In genomic region chr12:77133566-77133965, GRCh38 we compare ENCODE assay signal across 9 cellular contexts.
DNase-seq lines count a peak whose midpoint lies in the region; ATAC-seq and TF ChIP-seq lines count a peak whose summit lies in the region.
"Had no signal": no experiment of that assay in that cellular context is flagged by ENCODE, and none has a peak within 500 bp of the region (broad histone marks: within the 10 kb centered on the region; RNA-seq: fewer than 3 reads in every experiment).

No MANE protein-coding gene starts in this region.

- no peak overlapping the region for H3K27ac Mint-ChIP-seq in activated CD8-positive, alpha-beta T cell treated with anti-CD3 and anti-CD28 coated beads for 36 hours

- POLR2A ChIA-PET in activated CD8-positive, alpha-beta T cell treated with anti-CD3 and anti-CD28 coated beads for 36 hours (lab: Charles Lee), result no interaction called here

- no peaks in the 10 kb centered on the region for H3K36me3 Mint-ChIP-seq in activated CD8-positive, alpha-beta T cell treated with anti-CD3 and anti-CD28 coated beads for 36 hours (ENCODE audit: low read depth)

- no peak overlapping the region for H3K4me3 Mint-ChIP-seq in activated CD8-positive, alpha-beta T cell treated with anti-CD3 and anti-CD28 coated beads for 36 hours

- H3K4me3 ChIP-seq in left lung, result no peak overlapping the region
- H3K4me3 ChIP-seq: PC-9 had no signal

- H3K9me3 Mint-ChIP-seq in activated CD8-positive, alpha-beta T cell treated with anti-CD3 and anti-CD28 coated beads for 36 hours, result peaks cover 2% of the 10 kb centered on the region

- peak; percentile 54 for ATAC-seq in GM18519 (IDR thresholded peaks at IDR 0.05; ENCODE audit: low FRiP score, unreplicated experiment)
- peak; percentile 54 for ATAC-seq in HG03280 (IDR thresholded peaks at IDR 0.05; ENCODE audit: unreplicated experiment)
- no peak for ATAC-seq in activated CD8-positive, alpha-beta T cell treated with anti-CD3 and anti-CD28 coated beads for 36 hours
- peak; percentile 66 for ATAC-seq in left lung
- ATAC-seq in HG03045 (IDR thresholded peaks at IDR 0.05; ENCODE audit: unreplicated experiment), result no peak

- H3K9me3 ChIP-seq in left lung, result no peaks in the 10 kb centered on the region

- peak; percentile 35 for DNase-seq in activated CD8-positive, alpha-beta T cell treated with anti-CD3 and anti-CD28 coated beads for 36 hours
- DNase-seq in left lung (peak in 1 of 2 donors; percentile 37), NCI-H446 treated with DMSO at 0.1 percent for 48 hours (lab: John Stamatoyannopoulos, UW) (no peak), OCI-M2 (lab: John Stamatoyannopoulos, UW; ENCODE audit: unreplicated experiment) (no peak)
- no peak for DNase-seq in activated CD4-positive, CD25-positive, alpha-beta regulatory T cell (lab: John Stamatoyannopoulos, UW)

- no peaks in the 10 kb centered on the region for H3K27me3 Mint-ChIP-seq in activated CD8-positive, alpha-beta T cell treated with anti-CD3 and anti-CD28 coated beads for 36 hours

- H3K4me1 ChIP-seq in left lung, result no peaks in the 10 kb centered on the region

- H3K27me3 ChIP-seq in left lung, result no peaks in the 10 kb centered on the region

- H3K4me1 Mint-ChIP-seq in activated CD8-positive, alpha-beta T cell treated with anti-CD3 and anti-CD28 coated beads for 36 hours (ENCODE audit: low read depth), result no peaks in the 10 kb centered on the region

- no peaks in the 10 kb centered on the region for H3K36me3 ChIP-seq in left lung

- no peak overlapping the region for H3K27ac ChIP-seq in left lung
- H3K27ac ChIP-seq: PC-9 had no signal

- CTCF ChIA-PET in activated CD8-positive, alpha-beta T cell treated with anti-CD3 and anti-CD28 coated beads for 36 hours (lab: Charles Lee), result interaction anchor here (1.3 kb wide), 1 partner anchor 84 kb away, joined by 3 read pairs; no protein-coding TSS in a partner anchor

- TF ChIP-seq CTCF in activated CD8-positive, alpha-beta T cell treated with anti-CD3 and anti-CD28 coated beads for 36 hours (IDR thresholded peaks at IDR 0.05), result no peak
- no peak for TF ChIP-seq CTCF in left lung (IDR thresholded peaks at IDR 0.05)

- intact Hi-C loops in activated CD8-positive, alpha-beta T cell treated with anti-CD3 and anti-CD28 coated beads for 36 hours (cut with micrococcal nuclease), result no loop called here
- intact Hi-C loops in left lung (cut with DNase I), result no loop called here

Comparison
In these comparisons a context has a peak if more than half of its experiments do, and no peak if none do; other contexts are left out.
1. ATAC-seq: peak in GM18519 (single experiment), HG03280 (single experiment) and left lung (single experiment); none in activated CD8-positive, alpha-beta T cell treated with anti-CD3 and anti-CD28 coated beads for 36 hours (single experiment) and HG03045 (single experiment).